Comparison of ENCODE assay signal across 1 cellular context in genomic region chr16:24332695-24333094, GRCh38.
TF ChIP-seq lines count a peak whose summit lies in the region.

No MANE protein-coding gene starts in this region.

TF ChIP-seq in HepG2, 621 proteins besides CTCF, POLR2A, EP300 and RAD21 (continued from another document):
- TF ChIP-seq ZNF839 (CRISPR knock-in tag; IDR thresholded peaks at IDR 0.05; ENCODE audit: borderline replicate concordance) (no peak), ZNF639 (CRISPR knock-in tag; conservative IDR thresholded peaks at IDR 0.05) (no peak), ZBTB7A (CRISPR knock-in tag; IDR thresholded peaks at IDR 0.05) (no peak), ZNF556 (CRISPR knock-in tag; IDR thresholded peaks at IDR 0.05; ENCODE audit: borderline replicate concordance) (no peak), GABPA (IDR thresholded peaks at IDR 0.05; ENCODE audit: low read depth, low read length) (no peak), GABPA (CRISPR knock-in tag; IDR thresholded peaks at IDR 0.05; ENCODE audit: low read depth) (no peak), MAFF (IDR thresholded peaks at IDR 0.05; ENCODE audit: low read depth, low read length) (0 out of 2 replicates have a peak, but pooled peaks have one; percentile 13), CEBPB (IDR thresholded peaks at IDR 0.05; ENCODE audit: borderline replicate concordance, low read depth, low read length) (no peak)
- TF ChIP-seq, protein P1, sequence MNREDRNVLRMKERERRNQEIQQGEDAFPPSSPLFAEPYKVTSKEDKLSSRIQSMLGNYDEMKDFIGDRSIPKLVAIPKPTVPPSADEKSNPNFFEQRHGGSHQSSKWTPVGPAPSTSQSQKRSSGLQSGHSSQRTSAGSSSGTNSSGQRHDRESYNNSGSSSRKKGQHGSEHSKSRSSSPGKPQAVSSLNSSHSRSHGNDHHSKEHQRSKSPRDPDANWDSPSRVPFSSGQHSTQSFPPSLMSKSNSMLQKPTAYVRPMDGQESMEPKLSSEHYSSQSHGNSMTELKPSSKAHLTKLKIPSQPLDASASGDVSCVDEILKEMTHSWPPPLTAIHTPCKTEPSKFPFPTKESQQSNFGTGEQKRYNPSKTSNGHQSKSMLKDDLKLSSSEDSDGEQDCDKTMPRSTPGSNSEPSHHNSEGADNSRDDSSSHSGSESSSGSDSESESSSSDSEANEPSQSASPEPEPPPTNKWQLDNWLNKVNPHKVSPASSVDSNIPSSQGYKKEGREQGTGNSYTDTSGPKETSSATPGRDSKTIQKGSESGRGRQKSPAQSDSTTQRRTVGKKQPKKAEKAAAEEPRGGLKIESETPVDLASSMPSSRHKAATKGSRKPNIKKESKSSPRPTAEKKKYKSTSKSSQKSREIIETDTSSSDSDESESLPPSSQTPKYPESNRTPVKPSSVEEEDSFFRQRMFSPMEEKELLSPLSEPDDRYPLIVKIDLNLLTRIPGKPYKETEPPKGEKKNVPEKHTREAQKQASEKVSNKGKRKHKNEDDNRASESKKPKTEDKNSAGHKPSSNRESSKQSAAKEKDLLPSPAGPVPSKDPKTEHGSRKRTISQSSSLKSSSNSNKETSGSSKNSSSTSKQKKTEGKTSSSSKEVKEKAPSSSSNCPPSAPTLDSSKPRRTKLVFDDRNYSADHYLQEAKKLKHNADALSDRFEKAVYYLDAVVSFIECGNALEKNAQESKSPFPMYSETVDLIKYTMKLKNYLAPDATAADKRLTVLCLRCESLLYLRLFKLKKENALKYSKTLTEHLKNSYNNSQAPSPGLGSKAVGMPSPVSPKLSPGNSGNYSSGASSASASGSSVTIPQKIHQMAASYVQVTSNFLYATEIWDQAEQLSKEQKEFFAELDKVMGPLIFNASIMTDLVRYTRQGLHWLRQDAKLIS (CRISPR knock-in tag; IDR thresholded peaks at IDR 0.05) = no peak
- TF ChIP-seq, protein P2, sequence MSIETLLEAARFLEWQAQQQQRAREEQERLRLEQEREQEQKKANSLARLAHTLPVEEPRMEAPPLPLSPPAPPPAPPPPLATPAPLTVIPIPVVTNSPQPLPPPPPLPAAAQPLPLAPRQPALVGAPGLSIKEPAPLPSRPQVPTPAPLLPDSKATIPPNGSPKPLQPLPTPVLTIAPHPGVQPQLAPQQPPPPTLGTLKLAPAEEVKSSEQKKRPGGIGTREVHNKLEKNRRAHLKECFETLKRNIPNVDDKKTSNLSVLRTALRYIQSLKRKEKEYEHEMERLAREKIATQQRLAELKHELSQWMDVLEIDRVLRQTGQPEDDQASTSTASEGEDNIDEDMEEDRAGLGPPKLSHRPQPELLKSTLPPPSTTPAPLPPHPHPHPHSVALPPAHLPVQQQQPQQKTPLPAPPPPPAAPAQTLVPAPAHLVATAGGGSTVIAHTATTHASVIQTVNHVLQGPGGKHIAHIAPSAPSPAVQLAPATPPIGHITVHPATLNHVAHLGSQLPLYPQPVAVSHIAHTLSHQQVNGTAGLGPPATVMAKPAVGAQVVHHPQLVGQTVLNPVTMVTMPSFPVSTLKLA (IDR thresholded peaks at IDR 0.05) = peak; percentile 51
